In genomic region chr2:64325477-64325851, GRCh38 we compare ENCODE assay signal across 10 cellular contexts.
DNase-seq lines count a peak whose midpoint lies in the region; ATAC-seq and FAIRE-seq lines count a peak whose summit lies in the region.
"Had no signal": no experiment of that assay in that cellular context is flagged by ENCODE, and none has a peak within 500 bp of the region (broad histone marks: within the 10 kb centered on the region; RNA-seq: fewer than 3 reads in every experiment).

No MANE protein-coding gene starts in this region.

- peaks cover 44% of the 10 kb centered on the region for H3K4me1 Mint-ChIP-seq in activated naive CD8-positive, alpha-beta T cell treated with anti-CD3 and anti-CD28 coated beads for 36 hours

- H3K4me3 Mint-ChIP-seq in activated naive CD8-positive, alpha-beta T cell treated with anti-CD3 and anti-CD28 coated beads for 36 hours, result peak overlapping the region; percentile 63

- H3K36me3 Mint-ChIP-seq in activated naive CD8-positive, alpha-beta T cell treated with anti-CD3 and anti-CD28 coated beads for 36 hours, result peaks cover 3% of the 10 kb centered on the region

- no peaks in the 10 kb centered on the region for H3K27me3 Mint-ChIP-seq in activated naive CD8-positive, alpha-beta T cell treated with anti-CD3 and anti-CD28 coated beads for 36 hours

- peak overlapping the region; percentile 98 for H3K27ac Mint-ChIP-seq in activated naive CD8-positive, alpha-beta T cell treated with anti-CD3 and anti-CD28 coated beads for 36 hours

- DNase-seq in stimulated activated CD4-positive, alpha-beta T cell treated with anti-CD3 and anti-CD28 coated beads, Interleukin-4, amount 100 ng/mL, for 24 hours, result peak; percentile 38
- DNase-seq in stimulated activated CD4-positive, alpha-beta T cell treated with anti-CD3 and anti-CD28 coated beads, Interleukin-4, amount 100 ng/mL, for 1 hour, result no peak
- DNase-seq in activated naive CD8-positive, alpha-beta T cell treated with anti-CD3 and anti-CD28 coated beads for 36 hours, result peak; percentile 21
- DNase-seq in HTR-8/SVneo (ENCODE audit: insufficient read length, low spot score), result no peak
- DNase-seq in NK-92 treated with Interleukin-12 subunit alpha and Interleukin-12 subunit beta, amount 100 ng/mL, for 24 hours (lab: John Stamatoyannopoulos, UW), result no peak
- DNase-seq in DMS53 (lab: John Stamatoyannopoulos, UW), result no peak
- DNase-seq in LoVo (ENCODE audit: low spot score), result no peak
- DNase-seq: NCI-H2171 treated with DMSO at 0.1 percent for 48 hours had no signal

- FAIRE-seq in HTR-8/SVneo (lab: Jason Lieb, UNC), result no peak
- FAIRE-seq: K562 had no signal

- peak; percentile 6 for ATAC-seq in HG03460 (IDR thresholded peaks at IDR 0.05; ENCODE audit: unreplicated experiment)

- no peaks in the 10 kb centered on the region for H3K9me3 Mint-ChIP-seq in activated naive CD8-positive, alpha-beta T cell treated with anti-CD3 and anti-CD28 coated beads for 36 hours

Comparison
In these comparisons a context has a peak if more than half of its experiments do, and no peak if none do; other contexts are left out.
1. DNase-seq: peak in stimulated activated CD4-positive, alpha-beta T cell treated with anti-CD3 and anti-CD28 coated beads, Interleukin-4, amount 100 ng/mL, for 24 hours (single experiment) and activated naive CD8-positive, alpha-beta T cell treated with anti-CD3 and anti-CD28 coated beads for 36 hours (single experiment); none in stimulated activated CD4-positive, alpha-beta T cell treated with anti-CD3 and anti-CD28 coated beads, Interleukin-4, amount 100 ng/mL, for 1 hour (single experiment), HTR-8/SVneo (single experiment), NK-92 treated with Interleukin-12 subunit alpha and Interleukin-12 subunit beta, amount 100 ng/mL, for 24 hours (single experiment), DMS53 (single experiment) and LoVo (single experiment).